20 cellular contexts compared by ENCODE assay signal in the genomic region with DNA sequence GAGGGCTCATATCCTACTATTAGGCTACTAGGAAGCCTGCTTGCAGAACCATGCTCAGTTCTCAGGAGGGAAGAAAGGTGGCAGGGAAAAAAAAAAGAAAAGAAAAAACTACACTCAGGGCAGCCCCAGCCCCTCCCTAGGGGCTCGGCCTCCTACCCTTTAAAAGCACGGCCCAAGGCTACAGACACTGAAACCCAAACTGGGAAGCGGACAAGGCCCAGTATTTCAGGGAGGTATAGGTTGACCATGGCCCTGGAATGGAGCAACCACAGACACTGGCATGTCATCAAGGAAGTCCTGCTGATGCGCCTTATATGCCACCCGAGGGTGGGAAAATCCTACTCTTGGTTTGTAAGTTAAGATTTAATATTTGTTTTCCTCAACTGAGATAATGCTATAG.
"Had no signal": no experiment of that assay in that cellular context is flagged by ENCODE, and none has a peak within 500 bp of the region (broad histone marks: within the 10 kb centered on the region; RNA-seq: fewer than 3 reads in every experiment).

No MANE protein-coding gene starts in this region.

- H3K27ac Mint-ChIP-seq: activated B cell treated with CpG ODN at 0.5 μM for 24 hours; activated CD8-positive, alpha-beta T cell treated with anti-CD3 and anti-CD28 coated beads, Interleukin-2, amount 10 ng/mL, durations not matched to agents 7 days and 5 days; activated naive CD4-positive, alpha-beta T cell treated with anti-CD3 and anti-CD28 coated beads, Interleukin-2, amount 50 U/mL, for 72 hours; T-helper 17 cell had no signal

- ATAC-seq: activated CD8-positive, alpha-beta T cell treated with anti-CD3 and anti-CD28 coated beads, Interleukin-2, amount 10 ng/mL, durations not matched to agents 7 days and 5 days; activated naive CD4-positive, alpha-beta T cell treated with anti-CD3 and anti-CD28 coated beads, Interleukin-2, amount 50 U/mL, for 72 hours; heart right ventricle; left ventricle myocardium superior; sciatic nerve; T-helper 17 cell had no signal

- H3K9me3 Mint-ChIP-seq: activated B cell treated with CpG ODN at 0.5 μM for 24 hours; activated naive CD4-positive, alpha-beta T cell treated with anti-CD3 and anti-CD28 coated beads, Interleukin-2, amount 50 U/mL, for 72 hours had no signal

- H3K36me3 Mint-ChIP-seq: activated naive CD4-positive, alpha-beta T cell treated with anti-CD3 and anti-CD28 coated beads, Interleukin-2, amount 50 U/mL, for 72 hours had no signal

- H3K9me3 ChIP-seq: heart right ventricle, uterus had no signal

- H3K4me3 Mint-ChIP-seq: activated B cell treated with CpG ODN at 0.5 μM for 24 hours; activated CD8-positive, alpha-beta T cell treated with anti-CD3 and anti-CD28 coated beads, Interleukin-2, amount 10 ng/mL, durations not matched to agents 7 days and 5 days; T-helper 17 cell had no signal

- H3K27me3 Mint-ChIP-seq: activated B cell treated with CpG ODN at 0.5 μM for 24 hours, T-helper 17 cell had no signal

- H3K27ac ChIP-seq: coronary artery, heart right ventricle had no signal

- H3K4me3 ChIP-seq: coronary artery, heart right ventricle, uterus had no signal

- H3K27me3 ChIP-seq: heart right ventricle, uterus had no signal

- DNase-seq: activated B cell treated with CpG ODN at 0.5 μM for 24 hours; activated CD4-positive, alpha-beta T cell treated with anti-CD3 and anti-CD28 coated beads for 48 hours; activated CD8-positive, alpha-beta memory T cell treated with anti-CD3 and anti-CD28 coated beads, Interleukin-2, amount 50 U/mL, for 4 hours; activated CD8-positive, alpha-beta T cell treated with anti-CD3 and anti-CD28 coated beads, Interleukin-2, amount 10 ng/mL, durations not matched to agents 7 days and 5 days; activated effector memory CD4-positive, alpha-beta T cell treated with anti-CD3 and anti-CD28 coated beads, Interleukin-2, amount 50 U/mL, for 16 hours; activated T-cell treated with anti-CD3 and anti-CD28 coated beads, Interleukin-2, amount 50 U/mL, for 48 hours; amniotic stem cell; central memory CD4-positive, alpha-beta T cell; heart right ventricle; left ventricle myocardium superior; mesenchymal stem cell; stimulated activated CD4-positive, alpha-beta T cell treated with anti-CD3 and anti-CD28 coated beads, Interleukin-12 subunit alpha, Interleukin-12 subunit beta, amount 100 ng/mL, for 4 hours; stimulated activated CD4-positive, alpha-beta T cell treated with anti-CD3 and anti-CD28 coated beads, Interleukin-2, amount 100 ng/mL, for 24 hours; T-helper 17 cell; uterus had no signal

- H3K36me3 ChIP-seq: heart right ventricle, uterus had no signal

- FAIRE-seq: frontal cortex, kidney had no signal
